Comparison of ENCODE assay signal across 20 cellular contexts in genomic region chr7:5286933-5287332, GRCh38. TPM values are rescaled to one million over a fixed set of nuclear protein-coding genes. Genes with fewer than 3 reads are reported as not detected.
A peak's percentile ranks its signal among the peaks of the same experiment; 100 is the strongest.
DNase-seq lines count a peak whose midpoint lies in the region; ATAC-seq, FAIRE-seq and TF ChIP-seq lines count a peak whose summit lies in the region.
"Had no signal": no experiment of that assay in that cellular context is flagged by ENCODE, and none has a peak within 500 bp of the region (broad histone marks: within the 10 kb centered on the region; RNA-seq: fewer than 3 reads in every experiment).

No MANE protein-coding gene starts in this region.

- ATAC-seq in activated T-cell treated with anti-CD3 and anti-CD28 coated beads, Interleukin-2, amount 50 U/mL, for 4 hours, result no peak
- ATAC-seq: CD8-positive, alpha-beta T cell; GM12878 had no signal

- H3K4me2 ChIP-seq in astrocyte (ENCODE audit: low read length), result no peak overlapping the region
- H3K4me2 ChIP-seq in neuronal stem cell (ENCODE audit: insufficient read depth, low read length, poor library complexity, severe bottlenecking), result no peak overlapping the region

- H3K23ac ChIP-seq in neuronal stem cell (ENCODE audit: low read depth, low read length, poor library complexity), result peak overlapping the region; percentile 43

- no peaks in the 10 kb centered on the region for H3K4me1 ChIP-seq in astrocyte (ENCODE audit: insufficient read depth, low read length)
- peaks cover 3 to 8% of the 10 kb centered on the region in 2 donors for H3K4me1 ChIP-seq in neuronal stem cell (ENCODE audit: control insufficient read depth in 2 of 2, insufficient read depth in 1 of 2, low read depth in 1 of 2, low read length in 2 of 2)

- WGBS in neuronal stem cell (ENCODE audit: extremely low coverage in 2 of 2, insufficient read length in 2 of 2, insufficient replicate concordance in 1 of 2), 2 donors, result no CpG with 5 or more reads among the region's 9 CpGs

- H2BK15ac ChIP-seq in neuronal stem cell (ENCODE audit: low read length), result no peak overlapping the region

- TF ChIP-seq CTCF in astrocyte (IDR thresholded peaks at IDR 0.05; ENCODE audit: insufficient read depth, low read depth, low read length) (no peak), glutamatergic neuron (IDR thresholded peaks at IDR 0.05; ENCODE audit: partially characterized antibody, unreplicated experiment) (no peak)

- H3K27me3 ChIP-seq in astrocyte (ENCODE audit: insufficient read depth, low read length), result no peaks in the 10 kb centered on the region
- peaks cover 0 to 2% (median 0%) of the 10 kb centered on the region in 3 experiments for H3K27me3 ChIP-seq in neuronal stem cell (ENCODE audit: control insufficient read depth in 3 of 3, insufficient read depth in 3 of 3, low read depth in 1 of 3, low read length in 3 of 3)

- H3K9me3 ChIP-seq in astrocyte (ENCODE audit: insufficient read depth, low read depth, low read length) (no peaks in the 10 kb centered on the region), neuronal stem cell (replicated peaks in 1 of 2; ENCODE audit: control insufficient read depth in 2 of 2, insufficient read depth in 1 of 2, low read depth in 1 of 2, low read length in 2 of 2) (no peaks in the 10 kb centered on the region)

- H3K79me1 ChIP-seq in neuronal stem cell (ENCODE audit: low read depth, low read length), result peaks cover 4% of the 10 kb centered on the region

- FAIRE-seq in astrocyte (lab: Jason Lieb, UNC), result no peak
- no peak for FAIRE-seq in frontal cortex (lab: Jason Lieb, UNC)
- FAIRE-seq: D721Med, GM12878, GM19239, H1 had no signal

- H3K27me3 Mint-ChIP-seq in astrocyte (ENCODE audit: low read depth, unreplicated experiment), result peaks cover 11% of the 10 kb centered on the region
- H3K27me3 Mint-ChIP-seq in glutamatergic neuron (ENCODE audit: unreplicated experiment), result peaks cover 6% of the 10 kb centered on the region
- H3K27me3 Mint-ChIP-seq in activated T-cell treated with anti-CD3 and anti-CD28 coated beads, Interleukin-2, amount 50 U/mL, for 4 hours (ENCODE audit: low read depth), result peaks cover 8% of the 10 kb centered on the region

- H3K9me3 Mint-ChIP-seq in astrocyte (ENCODE audit: unreplicated experiment) (no peaks in the 10 kb centered on the region), glutamatergic neuron (ENCODE audit: unreplicated experiment) (peaks cover 2% of the 10 kb centered on the region)
- no peaks in the 10 kb centered on the region for H3K9me3 Mint-ChIP-seq in activated T-cell treated with anti-CD3 and anti-CD28 coated beads, Interleukin-2, amount 50 U/mL, for 4 hours
- H3K9me3 Mint-ChIP-seq: CD4-positive, CD25-positive, alpha-beta regulatory T cell; CD8-positive, alpha-beta T cell had no signal

- H2AFZ ChIP-seq in astrocyte (ENCODE audit: low read depth, low read length) (no peak overlapping the region), neuronal stem cell (ENCODE audit: low read length) (no peak overlapping the region)
- H2AFZ ChIP-seq: GM23248 had no signal

- H4K20me1 ChIP-seq in astrocyte (ENCODE audit: insufficient read depth, low read length), result peaks cover 6% of the 10 kb centered on the region

- H2BK5ac ChIP-seq in neuronal stem cell (ENCODE audit: low read length), result no peak overlapping the region

- H3K4me1 Mint-ChIP-seq in astrocyte (ENCODE audit: low read depth, unreplicated experiment) (peaks cover 2% of the 10 kb centered on the region), glutamatergic neuron (ENCODE audit: low read depth, unreplicated experiment) (no peaks in the 10 kb centered on the region)
- no peaks in the 10 kb centered on the region for H3K4me1 Mint-ChIP-seq in activated T-cell treated with anti-CD3 and anti-CD28 coated beads, Interleukin-2, amount 50 U/mL, for 4 hours (ENCODE audit: low read depth)

- no peak overlapping the region for H4K8ac ChIP-seq in neuronal stem cell (ENCODE audit: low read depth, low read length)

- H3K27ac Mint-ChIP-seq in astrocyte (ENCODE audit: unreplicated experiment), result no peak overlapping the region
- peak overlapping the region; percentile 22 for H3K27ac Mint-ChIP-seq in glutamatergic neuron (ENCODE audit: unreplicated experiment)
- H3K27ac Mint-ChIP-seq: CD4-positive, CD25-positive, alpha-beta regulatory T cell; CD8-positive, alpha-beta T cell had no signal

- H4K91ac ChIP-seq in neuronal stem cell (ENCODE audit: low read depth, low read length, poor library complexity), result no peak overlapping the region

- no peak overlapping the region for H3K4ac ChIP-seq in neuronal stem cell (ENCODE audit: low read length)

- H3K9ac ChIP-seq in astrocyte (ENCODE audit: low read length), result no peak overlapping the region
- no peak overlapping the region for H3K9ac ChIP-seq in neuronal stem cell (ENCODE audit: low read depth, low read length, poor library complexity)
- H3K9ac ChIP-seq: GM23248 had no signal

- no peak overlapping the region for H2AK5ac ChIP-seq in neuronal stem cell (ENCODE audit: low read depth, low read length)

- no peak overlapping the region for H3K18ac ChIP-seq in neuronal stem cell (ENCODE audit: low read length)

- H3K36me3 Mint-ChIP-seq in astrocyte (ENCODE audit: low read depth, unreplicated experiment) (peaks cover 4% of the 10 kb centered on the region), glutamatergic neuron (ENCODE audit: unreplicated experiment) (no peaks in the 10 kb centered on the region)
- no peaks in the 10 kb centered on the region for H3K36me3 Mint-ChIP-seq in activated T-cell treated with anti-CD3 and anti-CD28 coated beads, Interleukin-2, amount 50 U/mL, for 4 hours (ENCODE audit: insufficient read depth)
- H3K36me3 Mint-ChIP-seq: CD4-positive, CD25-positive, alpha-beta regulatory T cell; CD8-positive, alpha-beta T cell had no signal

- H3K36me3 ChIP-seq in astrocyte (ENCODE audit: insufficient read depth, low read length) (no peaks in the 10 kb centered on the region), neuronal stem cell (replicated peaks in 1 of 2; ENCODE audit: control insufficient read depth in 2 of 2, insufficient read depth in 2 of 2, low read length in 2 of 2) (peaks cover 18 to 43% of the 10 kb centered on the region in 2 donors)

- H2BK120ac ChIP-seq in neuronal stem cell (ENCODE audit: low read depth, low read length), result no peak overlapping the region

- H3K14ac ChIP-seq in neuronal stem cell (ENCODE audit: low read length), result peak overlapping the region; percentile 56

- DNase-seq in astrocyte (ENCODE audit: low read depth) (no peak), glutamatergic neuron (no peak), neuronal stem cell (ENCODE audit: low spot score) (no peak), frontal cortex (ENCODE audit: low spot score in 2 of 2) (no peak), NCI-H128 (lab: John Stamatoyannopoulos, UW; ENCODE audit: unreplicated experiment) (no peak)
- no peak for DNase-seq in activated T-cell treated with anti-CD3 and anti-CD28 coated beads, Interleukin-2, amount 50 U/mL, for 4 hours
- DNase-seq: CD4-positive, CD25-positive, alpha-beta regulatory T cell; CD8-positive, alpha-beta T cell; DMS 273 treated with DMSO at 0.1 percent for 48 hours; DMS79; EL; GDM1; GM23248; H7; HCEC 1CT had no signal

- H2BK12ac ChIP-seq in neuronal stem cell (ENCODE audit: low read length), result no peak overlapping the region

- H3K79me2 ChIP-seq in astrocyte (ENCODE audit: insufficient read depth, low read length), result no peaks in the 10 kb centered on the region

- no peak overlapping the region for H3K27ac ChIP-seq in astrocyte (ENCODE audit: low read depth, low read length)
- H3K27ac ChIP-seq in neuronal stem cell (replicated peaks; ENCODE audit: low read length), result no peak overlapping the region
- H3K27ac ChIP-seq: C4-2B, GM23248 had no signal

- H3K4me3 ChIP-seq in astrocyte (ENCODE audit: insufficient read depth, low read depth, low read length), result no peak overlapping the region
- no peak overlapping the region for H3K4me3 ChIP-seq in neuronal stem cell (ENCODE audit: low read length in 2 of 2)
- H3K4me3 ChIP-seq: GM12878, GM23248 had no signal

- H3K4me3 Mint-ChIP-seq in astrocyte (ENCODE audit: unreplicated experiment) (peak overlapping the region; percentile 45), glutamatergic neuron (ENCODE audit: unreplicated experiment) (no peak overlapping the region)
- no peak overlapping the region for H3K4me3 Mint-ChIP-seq in activated T-cell treated with anti-CD3 and anti-CD28 coated beads, Interleukin-2, amount 50 U/mL, for 4 hours
- H3K4me3 Mint-ChIP-seq: CD8-positive, alpha-beta T cell had no signal

RNA-seq across cellular contexts. Expression of gene SLC29A4, which starts 4.2 kb away (rescaled TPM):
- total RNA-seq in astrocyte (7.0 and 8.2 TPM in 2 replicates), glutamatergic neuron (ENCODE audit: unreplicated experiment) (30.5 TPM), frontal cortex (14.7 TPM)
- polyA plus RNA-seq in neuronal stem cell (2013, experiment 1 of 2), result 29.0 TPM
- polyA plus RNA-seq in neuronal stem cell (2013, experiment 2 of 2), result 28.9 TPM
- under 1 TPM; 0.18 to 0.34 (median 0.24) TPM for total RNA-seq in activated T-cell treated with anti-CD3 and anti-CD28 coated beads, Interleukin-2, amount 50 U/mL, for 4 hours
